1 cellular context compared by ENCODE assay signal in genomic region chr1:26274801-26275425, GRCh38.
TF ChIP-seq lines count a peak whose summit lies in the region.

No MANE protein-coding gene starts in this region.

TF ChIP-seq in GM23338, 12 proteins besides CTCF, POLR2A, EP300 and RAD21 (continued from another document):
- TF ChIP-seq ZNF462 (CRISPR knock-in tag; IDR thresholded peaks at IDR 0.05) (no peak), CREB1 (CRISPR knock-in tag; IDR thresholded peaks at IDR 0.05; ENCODE audit: low read depth) (no peak), ZNF331 (CRISPR knock-in tag; IDR thresholded peaks at IDR 0.05; ENCODE audit: low read depth) (no peak), NANOG (IDR thresholded peaks at IDR 0.05; ENCODE audit: borderline replicate concordance) (no peak), ZNF114 (CRISPR knock-in tag; IDR thresholded peaks at IDR 0.05) (no peak), EZH2phosphoT487 (IDR thresholded peaks at IDR 0.05; ENCODE audit: unreplicated experiment) (no peak), JUNB (IDR thresholded peaks at IDR 0.05; ENCODE audit: unreplicated experiment) (no peak)
